ENCODE assay signal across 14 cellular contexts in genomic region chr13:30319130-30319529, GRCh38.
"Had no signal": no experiment of that assay in that cellular context is flagged by ENCODE, and none has a peak within 500 bp of the region (broad histone marks: within the 10 kb centered on the region; RNA-seq: fewer than 3 reads in every experiment).

No MANE protein-coding gene starts in this region.

- H3K4me3 Mint-ChIP-seq: activated CD4-positive, alpha-beta T cell treated with anti-CD3 and anti-CD28 coated beads, Interleukin-2, amount 10 ng/mL, durations not matched to agents 7 days and 5 days; activated naive CD4-positive, alpha-beta T cell treated with anti-CD3 and anti-CD28 coated beads, Interleukin-2, amount 10 ng/mL, durations not matched to agents 7 days and 5 days; activated T-helper 17 cell treated with anti-CD3 and anti-CD28 coated beads, Interleukin-2, amount 50 U/mL, for 72 hours; natural killer cell treated with Interleukin-12 subunit alpha and Interleukin-12 subunit beta and Interleukin-15 and Interleukin-18, amount 100 ng/mL, for 72 hours; stimulated activated naive CD8-positive, alpha-beta T cell treated with anti-CD3 and anti-CD28 coated beads, Interleukin-15, Interleukin-2, amounts not matched to agents 100 ng/mL and 50 ng/mL, for 24 hours had no signal

- H3K27me3 Mint-ChIP-seq: activated CD4-positive, alpha-beta T cell treated with anti-CD3 and anti-CD28 coated beads, Interleukin-2, amount 10 ng/mL, durations not matched to agents 7 days and 5 days; activated naive CD4-positive, alpha-beta T cell treated with anti-CD3 and anti-CD28 coated beads, Interleukin-2, amount 10 ng/mL, durations not matched to agents 7 days and 5 days; activated T-helper 17 cell treated with anti-CD3 and anti-CD28 coated beads, Interleukin-2, amount 50 U/mL, for 72 hours; natural killer cell treated with Interleukin-12 subunit alpha and Interleukin-12 subunit beta and Interleukin-15 and Interleukin-18, amount 100 ng/mL, for 72 hours; stimulated activated naive CD8-positive, alpha-beta T cell treated with anti-CD3 and anti-CD28 coated beads, Interleukin-15, Interleukin-2, amounts not matched to agents 100 ng/mL and 50 ng/mL, for 24 hours had no signal

- H3K36me3 ChIP-seq: adrenal gland, heart right ventricle, left lung had no signal

- H3K9me3 ChIP-seq: adrenal gland, heart right ventricle, left lung had no signal

- H3K27ac ChIP-seq: adrenal gland, coronary artery, left lung had no signal

- H3K27ac Mint-ChIP-seq: activated CD4-positive, alpha-beta T cell treated with anti-CD3 and anti-CD28 coated beads, Interleukin-2, amount 10 ng/mL, durations not matched to agents 7 days and 5 days; activated naive CD4-positive, alpha-beta T cell treated with anti-CD3 and anti-CD28 coated beads, Interleukin-2, amount 10 ng/mL, durations not matched to agents 7 days and 5 days; activated T-helper 17 cell treated with anti-CD3 and anti-CD28 coated beads, Interleukin-2, amount 50 U/mL, for 72 hours; natural killer cell treated with Interleukin-12 subunit alpha and Interleukin-12 subunit beta and Interleukin-15 and Interleukin-18, amount 100 ng/mL, for 72 hours; stimulated activated naive CD8-positive, alpha-beta T cell treated with anti-CD3 and anti-CD28 coated beads, Interleukin-15, Interleukin-2, amounts not matched to agents 100 ng/mL and 50 ng/mL, for 24 hours had no signal

- H3K4me1 Mint-ChIP-seq: activated naive CD4-positive, alpha-beta T cell treated with anti-CD3 and anti-CD28 coated beads, Interleukin-2, amount 10 ng/mL, durations not matched to agents 7 days and 5 days; activated T-helper 17 cell treated with anti-CD3 and anti-CD28 coated beads, Interleukin-2, amount 50 U/mL, for 72 hours had no signal

- DNase-seq: activated CD4-positive, alpha-beta T cell treated with anti-CD3 and anti-CD28 coated beads, Interleukin-2, amount 10 ng/mL, durations not matched to agents 7 days and 5 days; activated CD4-positive, CD25-positive, alpha-beta regulatory T cell; activated naive CD4-positive, alpha-beta T cell treated with anti-CD3 and anti-CD28 coated beads, Interleukin-2, amount 10 ng/mL, durations not matched to agents 7 days and 5 days; activated T-cell treated with anti-CD3 and anti-CD28 coated beads for 4 hours; adrenal gland; central memory CD4-positive, alpha-beta T cell; effector CD8-positive, alpha-beta T cell; heart right ventricle; left lung; stimulated activated CD4-positive, alpha-beta T cell treated with anti-CD3 and anti-CD28 coated beads, Interleukin-4, amount 100 ng/mL, for 1 hour had no signal

- H3K4me1 ChIP-seq: adrenal gland had no signal

- H3K36me3 Mint-ChIP-seq: activated naive CD4-positive, alpha-beta T cell treated with anti-CD3 and anti-CD28 coated beads, Interleukin-2, amount 10 ng/mL, durations not matched to agents 7 days and 5 days; natural killer cell treated with Interleukin-12 subunit alpha and Interleukin-12 subunit beta and Interleukin-15 and Interleukin-18, amount 100 ng/mL, for 72 hours had no signal

- H3K27me3 ChIP-seq: adrenal gland, heart right ventricle, left lung had no signal

- H3K4me3 ChIP-seq: adrenal gland, coronary artery, heart right ventricle, left lung had no signal

- H3K9me3 Mint-ChIP-seq: activated CD4-positive, alpha-beta T cell treated with anti-CD3 and anti-CD28 coated beads, Interleukin-2, amount 10 ng/mL, durations not matched to agents 7 days and 5 days; activated naive CD4-positive, alpha-beta T cell treated with anti-CD3 and anti-CD28 coated beads, Interleukin-2, amount 10 ng/mL, durations not matched to agents 7 days and 5 days; activated T-helper 17 cell treated with anti-CD3 and anti-CD28 coated beads, Interleukin-2, amount 50 U/mL, for 72 hours; natural killer cell treated with Interleukin-12 subunit alpha and Interleukin-12 subunit beta and Interleukin-15 and Interleukin-18, amount 100 ng/mL, for 72 hours; stimulated activated naive CD8-positive, alpha-beta T cell treated with anti-CD3 and anti-CD28 coated beads, Interleukin-15, Interleukin-2, amounts not matched to agents 100 ng/mL and 50 ng/mL, for 24 hours had no signal
